Comparison of ENCODE assay signal across 8 cellular contexts in genomic region chr9:129885018-129885669, GRCh38. TPM values are rescaled to one million over a fixed set of nuclear protein-coding genes. Genes with fewer than 3 reads are reported as not detected.
DNase-seq lines count a peak whose midpoint lies in the region; ATAC-seq and TF ChIP-seq lines count a peak whose summit lies in the region.

No MANE protein-coding gene starts in this region.

- H3K27me3 ChIP-seq in BJ (ENCODE audit: control insufficient read depth, insufficient read depth, low read length) = no peaks in the 10 kb centered on the region
- no peaks in the 10 kb centered on the region for H3K27me3 ChIP-seq in GM23338 (ENCODE audit: insufficient read depth)
- H3K27me3 ChIP-seq in SJCRH30 = no peaks in the 10 kb centered on the region
- no peaks in the 10 kb centered on the region for H3K27me3 ChIP-seq in upper lobe of left lung

- H3K36me3 Mint-ChIP-seq in GM23338 (ENCODE audit: low read depth) = peaks cover 9% of the 10 kb centered on the region; the same call in 1 of the 3 replicates
- H3K36me3 Mint-ChIP-seq in mesothelial cell of epicardium = peaks cover 15% of the 10 kb centered on the region

- no peak for TF ChIP-seq EP300 in upper lobe of left lung (IDR thresholded peaks at IDR 0.05)

- H3K27ac Mint-ChIP-seq in GM23338 (peak overlapping the region; percentile 93; the same call in 1 of the 2 replicates), mesothelial cell of epicardium (no peak overlapping the region)

- no peak for TF ChIP-seq POLR2A in upper lobe of left lung (IDR thresholded peaks at IDR 0.05)

- H4K20me1 ChIP-seq in GM23338 (replicated peaks; ENCODE audit: insufficient read depth) = no peaks in the 10 kb centered on the region

- no peaks in the 10 kb centered on the region for H3K9me2 ChIP-seq in GM23338 (ENCODE audit: insufficient read depth)

- peaks cover 26% of the 10 kb centered on the region for H3K27me3 Mint-ChIP-seq in GM23338 (ENCODE audit: insufficient read depth, low read depth, poor library complexity)
- no peaks in the 10 kb centered on the region for H3K27me3 Mint-ChIP-seq in mesothelial cell of epicardium (ENCODE audit: low read depth)

- H3F3A ChIP-seq in GM23338 (replicated peaks; ENCODE audit: low read depth) = peaks cover 29% of the 10 kb centered on the region

- ATAC-seq in GM23338 (peak; percentile 24), upper lobe of left lung (ENCODE audit: low FRiP score in 2 of 2) (peak; percentile 61 to 69), HG02973 (IDR thresholded peaks at IDR 0.05; ENCODE audit: unreplicated experiment) (no peak), HG02588 (IDR thresholded peaks at IDR 0.05; ENCODE audit: unreplicated experiment) (no peak)

- H3K9me3 Mint-ChIP-seq in GM23338 (no peaks in the 10 kb centered on the region), mesothelial cell of epicardium (no peaks in the 10 kb centered on the region)

- DNase-seq in BJ (ENCODE audit: low read depth) = no peak
- DNase-seq in GM23338 (ENCODE audit: low spot score) = peak; percentile 29
- no peak for DNase-seq in SJCRH30
- peak; percentile 57 for DNase-seq in cerebellum (ENCODE audit: low spot score)
- DNase-seq in mesothelial cell of epicardium (ENCODE audit: low spot score in 2 of 2, unreplicated experiment in 2 of 2) = no peak
- peak in 1 of 2 donors; percentile 71 for DNase-seq in upper lobe of left lung

- no peaks in the 10 kb centered on the region for H3K9me3 ChIP-seq in SJCRH30 (replicated peaks)
- H3K9me3 ChIP-seq in upper lobe of left lung = no peaks in the 10 kb centered on the region

- H3K27ac ChIP-seq in GM23338 (ENCODE audit: low read depth) (peak overlapping the region; percentile 71; the same call in 1 of the 2 replicates), SJCRH30 (peak overlapping the region; percentile 24), upper lobe of left lung (peak overlapping the region; percentile 84 to 90 (median 86))

- peak overlapping the region; percentile 86 for H2AFZ ChIP-seq in GM23338

- POLR2A ChIA-PET in BJ (lab: Charles Lee) = interaction anchor here (0.6 kb wide), 1 partner anchor 188 kb away, joined by 3 read pairs; no protein-coding TSS in a partner anchor

- H3K36me3 ChIP-seq in BJ (ENCODE audit: control insufficient read depth, insufficient read depth, low read length) (peaks cover 10% of the 10 kb centered on the region), GM23338 (ENCODE audit: insufficient read depth) (no peaks in the 10 kb centered on the region), SJCRH30 (no peaks in the 10 kb centered on the region; the same call in 1 of the 2 replicates), upper lobe of left lung (peaks cover 0 to 11% (median 4%) of the 10 kb centered on the region in 4 donors)

- H3K79me2 ChIP-seq in GM23338 (replicated peaks; ENCODE audit: insufficient read depth) = no peaks in the 10 kb centered on the region

- H3K4me3 Mint-ChIP-seq in GM23338 = peak overlapping the region; percentile 66
- peak overlapping the region; percentile 69 for H3K4me3 Mint-ChIP-seq in mesothelial cell of epicardium

- TF ChIP-seq CTCF in BJ (IDR thresholded peaks at IDR 0.05; ENCODE audit: insufficient read depth, low read depth, low read length) = peak; percentile 43
- peak; percentile 3 to 26; a peak in 1 of 4 replicates for TF ChIP-seq CTCF in GM23338 (conservative IDR thresholded peaks at IDR 0.05; ENCODE audit: low read depth in 2 of 2)
- TF ChIP-seq CTCF in mesothelial cell of epicardium (IDR thresholded peaks at IDR 0.05; ENCODE audit: unreplicated experiment) = no peak
- TF ChIP-seq CTCF in upper lobe of left lung (IDR thresholded peaks at IDR 0.05) = peak in 3 of 6 experiments; percentile 4 to 56 (median 26)

- H3K4me2 ChIP-seq in GM23338 = peak overlapping the region; percentile 76

- H3K4me1 ChIP-seq in GM23338 (ENCODE audit: insufficient read depth) (peaks cover 44% of the 10 kb centered on the region), SJCRH30 (peaks cover 9% of the 10 kb centered on the region), upper lobe of left lung (peaks cover 38 to 63% (median 51%) of the 10 kb centered on the region in 4 donors)

- peaks cover 64% of the 10 kb centered on the region for H3K4me1 Mint-ChIP-seq in GM23338
- H3K4me1 Mint-ChIP-seq in mesothelial cell of epicardium = peaks cover 35% of the 10 kb centered on the region

- 18 to 22% methylated on average over 11 to 27 of the region's 27 CpGs for WGBS in upper lobe of left lung, 2 donors

- CTCF ChIA-PET in BJ (lab: Yijun Ruan, JAX) = interaction anchor here (0.6 to 2.5 kb wide), 22 partner anchors 13 to 357 kb away, joined by 3 to 9 read pairs (median 4); partner anchors contain the start of genes FNBP1 and GPR107

- H3K4me3 ChIP-seq in BJ (ENCODE audit: low read depth, low read length) (no peak overlapping the region), GM23338 (peak overlapping the region; percentile 46), SJCRH30 (peak overlapping the region; percentile 48), upper lobe of left lung (peak overlapping the region; percentile 11 to 53 (median 37))

TF ChIP-seq in GM23338, 12 proteins besides CTCF, POLR2A, EP300 and RAD21:
- no peak for TF ChIP-seq EZH2phosphoT487 (IDR thresholded peaks at IDR 0.05; ENCODE audit: unreplicated experiment)

RNA-seq across cellular contexts. Expression of gene USP20, which starts 49.9 kb away (rescaled TPM):
- 10.5 and 19.0 TPM in 2 replicates for polyA plus RNA-seq in BJ (2011; rRNA removed)
- polyA minus RNA-seq in BJ (2011; rRNA and poly(A)+ RNA removed) = 12.4 and 13.0 TPM in 2 replicates
- total RNA-seq in GM23338 (2014; rRNA removed; shearing (Covaris generic)) = 12.0 and 13.0 TPM in 2 replicates
- 9.9 and 10.4 TPM in 2 replicates for polyA plus RNA-seq in GM23338 (2016; fragmentation: Nextera tagmentation; extraction: Ambion mirVana)
- 15.1 and 17.0 TPM in 2 replicates for total RNA-seq in SJCRH30 (2014; rRNA removed; shearing (Covaris generic))
- 11.1 TPM for total RNA-seq in cerebellum
- 47.1 to 49.0 TPM (median 47.7 TPM) in 3 replicates for total RNA-seq in mesothelial cell of epicardium
- total RNA-seq in upper lobe of left lung = 10 to 100 TPM; 17.3 to 75.4 (median 26.2) TPM

RNA-seq across cellular contexts. Expression of gene C9orf78, which starts 50.1 kb away (rescaled TPM):
- 26.1 and 41.9 TPM in 2 replicates for polyA plus RNA-seq in BJ (2011; rRNA removed)
- 4.6 and 5.5 TPM in 2 replicates for polyA minus RNA-seq in BJ (2011; rRNA and poly(A)+ RNA removed)
- 34.4 and 46.1 TPM in 2 replicates for total RNA-seq in GM23338 (2014; rRNA removed; shearing (Covaris generic))
- polyA plus RNA-seq in GM23338 (2016; fragmentation: Nextera tagmentation; extraction: Ambion mirVana) = 72.8 and 84.6 TPM in 2 replicates
- 74.1 and 76.0 TPM in 2 replicates for total RNA-seq in SJCRH30 (2014; rRNA removed; shearing (Covaris generic))
- 21.0 TPM for total RNA-seq in cerebellum
- 28.2 to 31.0 TPM (median 29.9 TPM) in 3 replicates for total RNA-seq in mesothelial cell of epicardium
- total RNA-seq in upper lobe of left lung = 10 to 100 TPM; 17.8 to 66.6 (median 36.5) TPM

Comparison
In these comparisons a context has a peak if more than half of its experiments do, and no peak if none do; other contexts are left out.
1. DNase-seq: peak in GM23338 (single experiment) and cerebellum (single experiment); none in BJ (single experiment), SJCRH30 (0 of 2) and mesothelial cell of epicardium (0 of 2).
2. ATAC-seq: peak in GM23338 (single experiment) and upper lobe of left lung (2 of 2); none in HG02973 (single experiment) and HG02588 (single experiment).
3. H3K27ac ChIP-seq: peak in every context shown above with its lines; median percentile 86 in upper lobe of left lung; 71 in GM23338; 24 in SJCRH30.